ENCODE assay signal across 6 cellular contexts in genomic region chr19:11433526-11433925, GRCh38. TPM values are rescaled to one million over a fixed set of nuclear protein-coding genes. Genes with fewer than 3 reads are reported as not detected.
"Had no signal": no experiment of that assay in that cellular context is flagged by ENCODE, and none has a peak within 500 bp of the region (broad histone marks: within the 10 kb centered on the region; RNA-seq: fewer than 3 reads in every experiment).

No MANE protein-coding gene starts in this region.

RNA-seq across cellular contexts. Expression of gene ODAD3, which starts 1.4 kb away (rescaled TPM):
- total RNA-seq: bronchial epithelial cell, gastrocnemius medialis had no signal

RNA-seq across cellular contexts. Expression of gene RGL3, which starts 14.4 kb away (rescaled TPM):
- total RNA-seq: activated CD8-positive, alpha-beta T cell treated with anti-CD3 and anti-CD28 coated beads for 36 hours; foreskin keratinocyte had no signal

RNA-seq across cellular contexts. Expression of gene ELAVL3, which starts 47.3 kb away (rescaled TPM):
- total RNA-seq: activated B cell treated with CpG ODN at 0.5 μM for 24 hours; activated CD8-positive, alpha-beta T cell treated with anti-CD3 and anti-CD28 coated beads for 36 hours; astrocyte; bronchial epithelial cell; foreskin keratinocyte; gastrocnemius medialis had no signal
- polyA plus RNA-seq: foreskin keratinocyte had no signal
